8 cellular contexts compared by ENCODE assay signal in the genomic region with DNA sequence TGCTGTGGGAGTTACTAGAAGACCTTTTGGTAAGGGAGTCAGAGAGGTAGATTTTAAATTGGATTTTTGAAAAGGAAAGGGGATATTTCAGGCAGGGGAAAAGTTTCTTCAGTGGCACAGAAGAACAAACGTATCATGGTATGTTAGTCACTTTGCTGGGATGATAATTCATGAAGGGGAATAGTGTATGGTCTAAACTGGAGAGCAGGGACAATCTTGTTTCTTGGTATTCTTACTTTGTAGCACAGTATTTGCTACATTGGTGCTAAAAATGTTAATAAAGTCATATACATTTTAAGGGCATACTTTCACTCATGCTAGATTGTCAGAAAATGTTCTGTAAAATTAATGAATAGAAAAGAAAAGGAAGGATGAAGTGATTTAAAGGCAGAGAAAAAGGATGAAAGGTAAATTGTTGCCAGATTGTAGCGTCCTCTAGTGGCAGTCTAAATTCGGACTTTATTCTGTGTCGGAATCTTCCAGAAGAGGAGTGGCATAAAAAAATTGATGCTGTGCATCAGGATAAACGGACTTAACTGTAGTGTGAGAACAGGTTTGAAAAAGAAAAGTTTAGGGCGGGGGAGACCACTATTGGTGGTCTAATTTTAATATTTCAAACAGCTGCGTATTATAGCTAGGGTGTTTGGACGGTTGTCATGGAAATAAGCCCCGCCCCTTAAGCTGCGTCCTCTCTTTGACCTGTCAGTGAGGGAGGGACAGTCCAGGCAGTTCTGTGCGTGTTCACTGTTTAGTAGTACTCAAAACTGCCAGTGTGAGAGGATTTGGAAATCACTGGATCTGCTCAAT. TPM values are rescaled to one million over a fixed set of nuclear protein-coding genes. Genes with fewer than 3 reads are reported as not detected.
DNase-seq lines count a peak whose midpoint lies in the region; ATAC-seq, FAIRE-seq and TF ChIP-seq lines count a peak whose summit lies in the region.

A gene with protein sequence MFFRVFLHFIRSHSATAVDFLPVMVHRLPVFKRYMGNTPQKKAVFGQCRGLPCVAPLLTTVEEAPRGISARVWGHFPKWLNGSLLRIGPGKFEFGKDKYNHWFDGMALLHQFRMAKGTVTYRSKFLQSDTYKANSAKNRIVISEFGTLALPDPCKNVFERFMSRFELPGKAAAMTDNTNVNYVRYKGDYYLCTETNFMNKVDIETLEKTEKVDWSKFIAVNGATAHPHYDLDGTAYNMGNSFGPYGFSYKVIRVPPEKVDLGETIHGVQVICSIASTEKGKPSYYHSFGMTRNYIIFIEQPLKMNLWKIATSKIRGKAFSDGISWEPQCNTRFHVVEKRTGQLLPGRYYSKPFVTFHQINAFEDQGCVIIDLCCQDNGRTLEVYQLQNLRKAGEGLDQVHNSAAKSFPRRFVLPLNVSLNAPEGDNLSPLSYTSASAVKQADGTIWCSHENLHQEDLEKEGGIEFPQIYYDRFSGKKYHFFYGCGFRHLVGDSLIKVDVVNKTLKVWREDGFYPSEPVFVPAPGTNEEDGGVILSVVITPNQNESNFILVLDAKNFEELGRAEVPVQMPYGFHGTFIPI (plus strand): TSS at position 724 of the 807 bp plus-strand sequence. CDS start 90 bp downstream, outside the sequence.

- H3K27ac ChIP-seq in RWPE2 (ENCODE audit: poor library complexity, severe bottlenecking) (no peak within 1 kb of the TSS), right atrium auricular region (peak within 1 kb of the TSS; percentile 84 to 86)

- in situ Hi-C loops in astrocyte of the cerebellum (cut with HindIII; ENCODE audit: low sequenced_read_pairs) = no loop called here

- H3K9me3 ChIP-seq in RWPE2 (ENCODE audit: severe bottlenecking) = no peaks in the 10 kb centered on the region
- H3K9me3 ChIP-seq in right atrium auricular region = no peaks in the 10 kb centered on the region

- peak; percentile 96 for TF ChIP-seq CTCF in RWPE2 (IDR thresholded peaks at IDR 0.05; ENCODE audit: poor library complexity, severe bottlenecking)
- peak; percentile 82 for TF ChIP-seq CTCF in astrocyte of the cerebellum (IDR thresholded peaks at IDR 0.05; ENCODE audit: low read depth, low read length, missing control alignments)
- peak; percentile 77 to 87 for TF ChIP-seq CTCF in right atrium auricular region (IDR thresholded peaks at IDR 0.05)

- peak; percentile 3 to 10 for DNase-seq in activated CD8-positive, alpha-beta memory T cell treated with anti-CD3 and anti-CD28 coated beads for 1 hour (ENCODE audit: extremely low read depth in 1 of 2, low read depth in 1 of 2)
- DNase-seq in activated CD8-positive, alpha-beta memory T cell treated with anti-CD3 and anti-CD28 coated beads for 24 hours = no peak
- peak; percentile 84 for DNase-seq in HTR-8/SVneo (ENCODE audit: insufficient read length, low spot score)
- peak; percentile 81 for DNase-seq in RWPE2 (ENCODE audit: low spot score)
- peak; percentile 42 for DNase-seq in astrocyte of the cerebellum (ENCODE audit: low read depth)
- DNase-seq in right atrium auricular region (ENCODE audit: low spot score) = peak; percentile 91
- DNase-seq in pons (ENCODE audit: low spot score) = peak; percentile 95

- peak; percentile 95 for FAIRE-seq in HTR-8/SVneo (lab: Jason Lieb, UNC)

- H3K4me1 ChIP-seq in RWPE2 (ENCODE audit: insufficient read depth, poor library complexity, severe bottlenecking) = peaks cover 26% of the 10 kb centered on the region
- peaks cover 0 to 21% of the 10 kb centered on the region in 2 donors for H3K4me1 ChIP-seq in right atrium auricular region

- H3K27me3 ChIP-seq in RWPE2 (ENCODE audit: insufficient read depth, poor library complexity, severe bottlenecking) = no peaks in the 10 kb centered on the region
- no peaks in the 10 kb centered on the region for H3K27me3 ChIP-seq in right atrium auricular region

- H3K36me3 ChIP-seq in RWPE2 (ENCODE audit: low read depth) = no peaks in the 10 kb centered on the region
- no peaks in the 10 kb centered on the region for H3K36me3 ChIP-seq in right atrium auricular region

- peak within 1 kb of the TSS; percentile 23 for H3K4me3 ChIP-seq in RWPE2 (ENCODE audit: severe bottlenecking)
- peak within 1 kb of the TSS; percentile 19 for H3K4me3 ChIP-seq in astrocyte of the cerebellum (ENCODE audit: low read depth, low read length)
- H3K4me3 ChIP-seq in right atrium auricular region = peak within 1 kb of the TSS; percentile 45 to 50

- ATAC-seq in RWPE2 (ENCODE audit: low read depth) (peak; percentile 93), GM21515 (IDR thresholded peaks at IDR 0.05; ENCODE audit: unreplicated experiment) (no peak)

RNA-seq across cellular contexts. Expression of the gene that starts here (rescaled TPM):
- 10 to 100 TPM; 40.6 to 44.7 TPM for total RNA-seq in right atrium auricular region
